In genomic region chr12:57461326-57461903, GRCh38 we compare ENCODE assay signal across 9 cellular contexts. TPM values are rescaled to one million over a fixed set of nuclear protein-coding genes. Genes with fewer than 3 reads are reported as not detected.
DNase-seq lines count a peak whose midpoint lies in the region; ATAC-seq, FAIRE-seq and TF ChIP-seq lines count a peak whose summit lies in the region.
"Had no signal": no experiment of that assay in that cellular context is flagged by ENCODE, and none has a peak within 500 bp of the region (broad histone marks: within the 10 kb centered on the region; RNA-seq: fewer than 3 reads in every experiment).

No MANE protein-coding gene starts in this region.

- H3K36me3 ChIP-seq in HepG2 (replicated peaks in 1 of 2; ENCODE audit: control insufficient read depth in 1 of 2, insufficient read depth in 2 of 2, low read length in 2 of 2): no peaks in the 10 kb centered on the region

- FAIRE-seq in HepG2 (lab: Jason Lieb, UNC): no peak
- FAIRE-seq: colon had no signal

- H3K9me3 ChIP-seq in HepG2 (ENCODE audit: low read length): no peaks in the 10 kb centered on the region

- H3K9ac ChIP-seq in HepG2 (ENCODE audit: insufficient read depth, low read depth, low read length): peak overlapping the region; percentile 39; the same call in 1 of the 2 replicates

- H2AFZ ChIP-seq in HepG2 (ENCODE audit: low read length): no peak overlapping the region

- in situ Hi-C loops in HepG2 (cut with HindIII; ENCODE audit: extremely low pct_ligation_motif_present, low pct_unique_long_range_greater_than_20kb): no loop called here

- CTCF ChIA-PET in HepG2 (lab: Yijun Ruan, JAX; ENCODE audit: low intra/inter-chr PET ratio, low total read pairs): interaction anchor here (1.2 kb wide), 1 partner anchor 198 kb away, joined by 4 read pairs; no protein-coding TSS in a partner anchor

- H3K27me3 ChIP-seq in HepG2 (ENCODE audit: control insufficient read depth in 1 of 2, insufficient read depth in 2 of 2, low read length in 2 of 2): peaks cover 0 to 28% of the 10 kb centered on the region in 2 experiments; a peak in 3 of 5 replicates

- TF ChIP-seq POLR2A in HepG2 (IDR thresholded peaks at IDR 0.05; ENCODE audit: insufficient read depth in 1 of 2, low read depth in 2 of 2, low read length in 2 of 2): no peak

- TF ChIP-seq EP300 in HepG2 (IDR thresholded peaks at IDR 0.05; ENCODE audit: low read depth in 2 of 2, low read length in 2 of 2): no peak
- TF ChIP-seq EP300 in HepG2 (CRISPR knock-in tag; IDR thresholded peaks at IDR 0.05; ENCODE audit: borderline replicate concordance): no peak

- H3K4me1 Mint-ChIP-seq in stimulated activated naive CD8-positive, alpha-beta T cell treated with anti-CD3 and anti-CD28 coated beads, Interleukin-15, amount 100 ng/mL, for 72 hours: peaks cover 94% of the 10 kb centered on the region

- no peak overlapping the region for H3K27ac ChIP-seq in HepG2 (ENCODE audit: extremely low read length, insufficient read depth, low read length)

- peaks cover 14% of the 10 kb centered on the region for H3K27me3 Mint-ChIP-seq in stimulated activated naive CD8-positive, alpha-beta T cell treated with anti-CD3 and anti-CD28 coated beads, Interleukin-15, amount 100 ng/mL, for 72 hours

- DNase-seq in activated effector memory CD4-positive, alpha-beta T cell treated with anti-CD3 and anti-CD28 coated beads, Interleukin-2, amount 50 U/mL, for 16 hours: peak; percentile 76
- no peak for DNase-seq in activated effector memory CD4-positive, alpha-beta T cell treated with Interleukin-2 at 50 U/mL for 16 hours
- peak; percentile 28 for DNase-seq in RPMI8226
- DNase-seq in choroid plexus epithelial cell (ENCODE audit: low read depth): peak; percentile 54
- DNase-seq in HepG2 (ENCODE audit: low spot score): no peak
- DNase-seq in stimulated activated naive CD8-positive, alpha-beta T cell treated with anti-CD3 and anti-CD28 coated beads, Interleukin-15, amount 100 ng/mL, for 72 hours: peak in 1 of 2 donors; percentile 49
- DNase-seq in Kasumi-1 (lab: John Stamatoyannopoulos, UW): no peak
- DNase-seq in effector CD4-positive, alpha-beta T cell: no peak

- intact Hi-C loops in HepG2 (cut with micrococcal nuclease; ENCODE audit: unreplicated experiment): no loop called here

- no peak for TF ChIP-seq RAD21 in HepG2 (CRISPR knock-in tag; IDR thresholded peaks at IDR 0.05)

- peaks cover 4% of the 10 kb centered on the region for H3K79me2 ChIP-seq in HepG2 (ENCODE audit: insufficient read depth, low read length)

- H3K27ac Mint-ChIP-seq in stimulated activated naive CD8-positive, alpha-beta T cell treated with anti-CD3 and anti-CD28 coated beads, Interleukin-15, amount 100 ng/mL, for 72 hours: no peak overlapping the region

- no peak for TF ChIP-seq CTCF in choroid plexus epithelial cell (conservative IDR thresholded peaks at IDR 0.05; ENCODE audit: low read depth, low read length)
- no peak for TF ChIP-seq CTCF in HepG2 (CRISPR knock-in tag; IDR thresholded peaks at IDR 0.05)

- no TSS peak for BruUV-seq in HepG2 (replicated peaks; lab: Mats Ljungman, UMichigan)

- H3K4me3 ChIP-seq in choroid plexus epithelial cell (ENCODE audit: low read depth, low read length): peak overlapping the region; percentile 65
- peak overlapping the region; percentile 53 to 94 (median 68) for H3K4me3 ChIP-seq in HepG2 (replicated peaks in 1 of 3; ENCODE audit: insufficient read depth in 1 of 3, low read depth in 2 of 3, low read length in 3 of 3)

- ATAC-seq in HepG2: no peak
- no peak for ATAC-seq in stimulated activated naive CD8-positive, alpha-beta T cell treated with anti-CD3 and anti-CD28 coated beads, Interleukin-15, amount 100 ng/mL, for 72 hours

- no peaks in the 10 kb centered on the region for H3K9me3 Mint-ChIP-seq in stimulated activated naive CD8-positive, alpha-beta T cell treated with anti-CD3 and anti-CD28 coated beads, Interleukin-15, amount 100 ng/mL, for 72 hours

- H3K4me2 ChIP-seq in HepG2 (ENCODE audit: low read depth, low read length): peak overlapping the region; percentile 99

- no peaks in the 10 kb centered on the region for H4K20me1 ChIP-seq in HepG2 (ENCODE audit: insufficient read depth, low read length)

- H3K4me3 Mint-ChIP-seq in stimulated activated naive CD8-positive, alpha-beta T cell treated with anti-CD3 and anti-CD28 coated beads, Interleukin-15, amount 100 ng/mL, for 72 hours: peak overlapping the region; percentile 81 to 86

- 3% methylated on average over 27 of the region's 29 CpGs for WGBS in HepG2 (ENCODE audit: low lambda C conversion rate)

- POLR2A ChIA-PET in HepG2 (lab: Yijun Ruan, JAX): interaction anchor here (1.0 to 1.3 kb wide), 2 partner anchors 58 to 59 kb away, joined by 3 to 5 read pairs; no protein-coding TSS in a partner anchor

- peaks cover 60% of the 10 kb centered on the region for H3K4me1 ChIP-seq in HepG2 (ENCODE audit: insufficient read depth, low read length)

RNA-seq across cellular contexts. Expression of gene GLI1, which starts 1.8 kb away (rescaled TPM):
- 0.20 TPM in 1 of 2 replicates, not detected in the other for total RNA-seq in HepG2 (2016; rRNA removed; fragmentation: Illumina TruSeq; extraction: Trizol)
- 0.53 TPM in 1 of 2 replicates, not detected in the other for total RNA-seq in HepG2 (2016; cell fraction: cytosol; rRNA removed; fragmentation: Illumina TruSeq; extraction: Trizol; ENCODE audit: low read depth)
- total RNA-seq in HepG2 (2016; cell fraction: insoluble cytoplasmic fraction; rRNA removed; fragmentation: Illumina TruSeq; extraction: Trizol): not detected in 2 replicates
- not detected in 2 replicates for total RNA-seq in HepG2 (2016; cell fraction: membrane; rRNA removed; fragmentation: Illumina TruSeq; extraction: Trizol)
- total RNA-seq in HepG2 (2016; cell fraction: nucleus; rRNA removed; fragmentation: Illumina TruSeq; extraction: Trizol): not detected in 2 replicates
- polyA plus RNA-seq in HepG2 (2011; rRNA removed): 0.09 and 0.27 TPM in 2 replicates
- 0.06 and 0.07 TPM in 2 replicates for polyA plus RNA-seq in HepG2 (2011; cell fraction: cytosol; rRNA removed)
- 0.33 and 0.42 TPM in 2 replicates for polyA plus RNA-seq in HepG2 (2011; cell fraction: nucleus; rRNA removed)
- polyA plus RNA-seq in HepG2 (2012): 0.55 TPM in 1 of 2 replicates, not detected in the other
- polyA plus RNA-seq in HepG2 (2016; cell fraction: cytosol; fragmentation: Illumina TruSeq; extraction: Trizol; ENCODE audit: low read depth): not detected in 2 replicates
- 0.35 TPM in 1 of 2 replicates, not detected in the other for polyA plus RNA-seq in HepG2 (2016; cell fraction: insoluble cytoplasmic fraction; fragmentation: Illumina TruSeq; extraction: Trizol; ENCODE audit: low read depth)
- not detected in 2 replicates for polyA plus RNA-seq in HepG2 (2016; cell fraction: membrane; fragmentation: Illumina TruSeq; extraction: Trizol; ENCODE audit: low read depth)
- 0.17 and 0.49 TPM in 2 replicates for polyA plus RNA-seq in HepG2 (2016; cell fraction: nucleus; fragmentation: Illumina TruSeq; extraction: Trizol; ENCODE audit: insufficient read depth, low read depth)
- 2.5 TPM in 1 of 2 replicates, not detected in the other for polyA minus RNA-seq in HepG2 (2011; rRNA and poly(A)+ RNA removed; ENCODE audit: low replicate concordance)
- polyA minus RNA-seq in HepG2 (2011; cell fraction: cytosol; rRNA and poly(A)+ RNA removed): not detected in 2 replicates
- not detected in 2 replicates for polyA minus RNA-seq in HepG2 (2011; cell fraction: nucleus; rRNA and poly(A)+ RNA removed)

RNA-seq across cellular contexts. Expression of gene INHBE, which starts 6.3 kb away (rescaled TPM):
- total RNA-seq in HepG2 (2016; rRNA removed; fragmentation: Illumina TruSeq; extraction: Trizol): 6.8 and 17.0 TPM in 2 replicates
- 1.4 and 1.9 TPM in 2 replicates for total RNA-seq in HepG2 (2016; cell fraction: cytosol; rRNA removed; fragmentation: Illumina TruSeq; extraction: Trizol; ENCODE audit: low read depth)
- total RNA-seq in HepG2 (2016; cell fraction: insoluble cytoplasmic fraction; rRNA removed; fragmentation: Illumina TruSeq; extraction: Trizol): 8.0 and 15.5 TPM in 2 replicates
- total RNA-seq in HepG2 (2016; cell fraction: membrane; rRNA removed; fragmentation: Illumina TruSeq; extraction: Trizol): 3.2 and 3.3 TPM in 2 replicates
- 11.2 and 13.1 TPM in 2 replicates for total RNA-seq in HepG2 (2016; cell fraction: nucleus; rRNA removed; fragmentation: Illumina TruSeq; extraction: Trizol)
- polyA plus RNA-seq in HepG2 (2011; rRNA removed): 32.0 and 55.8 TPM in 2 replicates
- polyA plus RNA-seq in HepG2 (2011; cell fraction: cytosol; rRNA removed): 39.2 and 45.0 TPM in 2 replicates
- 12.5 and 25.8 TPM in 2 replicates for polyA plus RNA-seq in HepG2 (2011; cell fraction: nucleus; rRNA removed)
- polyA plus RNA-seq in HepG2 (2012): 16.9 and 62.2 TPM in 2 replicates
- polyA plus RNA-seq in HepG2 (2016; cell fraction: cytosol; fragmentation: Illumina TruSeq; extraction: Trizol; ENCODE audit: low read depth): 0.90 and 1.2 TPM in 2 replicates
- 6.5 and 7.6 TPM in 2 replicates for polyA plus RNA-seq in HepG2 (2016; cell fraction: insoluble cytoplasmic fraction; fragmentation: Illumina TruSeq; extraction: Trizol; ENCODE audit: low read depth)
- 1.8 and 2.0 TPM in 2 replicates for polyA plus RNA-seq in HepG2 (2016; cell fraction: membrane; fragmentation: Illumina TruSeq; extraction: Trizol; ENCODE audit: low read depth)
- polyA plus RNA-seq in HepG2 (2016; cell fraction: nucleus; fragmentation: Illumina TruSeq; extraction: Trizol; ENCODE audit: insufficient read depth, low read depth): 16.9 and 17.1 TPM in 2 replicates
- 0.51 and 61.0 TPM in 2 replicates for polyA minus RNA-seq in HepG2 (2011; rRNA and poly(A)+ RNA removed; ENCODE audit: low replicate concordance)
- polyA minus RNA-seq in HepG2 (2011; cell fraction: cytosol; rRNA and poly(A)+ RNA removed): 21.0 and 26.6 TPM in 2 replicates
- polyA minus RNA-seq in HepG2 (2011; cell fraction: nucleus; rRNA and poly(A)+ RNA removed): 7.1 and 11.4 TPM in 2 replicates

RNA-seq across cellular contexts. Expression of gene ARHGAP9, which starts 18.3 kb away (rescaled TPM):
- 0.18 TPM in 1 of 2 replicates, not detected in the other for total RNA-seq in HepG2 (2016; rRNA removed; fragmentation: Illumina TruSeq; extraction: Trizol)
- total RNA-seq in HepG2 (2016; cell fraction: cytosol; rRNA removed; fragmentation: Illumina TruSeq; extraction: Trizol; ENCODE audit: low read depth): not detected in 2 replicates
- 0.32 TPM in 1 of 2 replicates, not detected in the other for total RNA-seq in HepG2 (2016; cell fraction: insoluble cytoplasmic fraction; rRNA removed; fragmentation: Illumina TruSeq; extraction: Trizol)
- total RNA-seq in HepG2 (2016; cell fraction: membrane; rRNA removed; fragmentation: Illumina TruSeq; extraction: Trizol): not detected in 2 replicates
- total RNA-seq in HepG2 (2016; cell fraction: nucleus; rRNA removed; fragmentation: Illumina TruSeq; extraction: Trizol): not detected in 2 replicates
- 0.95 and 1.2 TPM in 2 replicates for polyA plus RNA-seq in HepG2 (2011; rRNA removed)
- polyA plus RNA-seq in HepG2 (2011; cell fraction: cytosol; rRNA removed): 0.33 and 0.40 TPM in 2 replicates
- polyA plus RNA-seq in HepG2 (2011; cell fraction: nucleus; rRNA removed): 3.1 and 5.5 TPM in 2 replicates
- 0.39 and 0.55 TPM in 2 replicates for polyA plus RNA-seq in HepG2 (2012)
- not detected in 2 replicates for polyA plus RNA-seq in HepG2 (2016; cell fraction: cytosol; fragmentation: Illumina TruSeq; extraction: Trizol; ENCODE audit: low read depth)
- 0.17 TPM in 1 of 2 replicates, not detected in the other for polyA plus RNA-seq in HepG2 (2016; cell fraction: insoluble cytoplasmic fraction; fragmentation: Illumina TruSeq; extraction: Trizol; ENCODE audit: low read depth)
- polyA plus RNA-seq in HepG2 (2016; cell fraction: membrane; fragmentation: Illumina TruSeq; extraction: Trizol; ENCODE audit: low read depth): 0.15 TPM in 1 of 2 replicates, not detected in the other
- polyA plus RNA-seq in HepG2 (2016; cell fraction: nucleus; fragmentation: Illumina TruSeq; extraction: Trizol; ENCODE audit: insufficient read depth, low read depth): 0.51 and 0.87 TPM in 2 replicates
- 0.44 TPM in 1 of 2 replicates, not detected in the other for polyA minus RNA-seq in HepG2 (2011; rRNA and poly(A)+ RNA removed; ENCODE audit: low replicate concordance)
- not detected in 2 replicates for polyA minus RNA-seq in HepG2 (2011; cell fraction: cytosol; rRNA and poly(A)+ RNA removed)
- 0.64 and 1.7 TPM in 2 replicates for polyA minus RNA-seq in HepG2 (2011; cell fraction: nucleus; rRNA and poly(A)+ RNA removed)

RNA-seq across cellular contexts. Expression of gene MARS1, which starts 26.5 kb away (rescaled TPM):
- total RNA-seq in HepG2 (2016; rRNA removed; fragmentation: Illumina TruSeq; extraction: Trizol): 177 and 181 TPM in 2 replicates
- 69.2 and 77.6 TPM in 2 replicates for total RNA-seq in HepG2 (2016; cell fraction: cytosol; rRNA removed; fragmentation: Illumina TruSeq; extraction: Trizol; ENCODE audit: low read depth)
- 178 and 182 TPM in 2 replicates for total RNA-seq in HepG2 (2016; cell fraction: insoluble cytoplasmic fraction; rRNA removed; fragmentation: Illumina TruSeq; extraction: Trizol)
- total RNA-seq in HepG2 (2016; cell fraction: membrane; rRNA removed; fragmentation: Illumina TruSeq; extraction: Trizol): 116 and 124 TPM in 2 replicates
- total RNA-seq in HepG2 (2016; cell fraction: nucleus; rRNA removed; fragmentation: Illumina TruSeq; extraction: Trizol): 147 and 177 TPM in 2 replicates
- 115 and 167 TPM in 2 replicates for polyA plus RNA-seq in HepG2 (2011; rRNA removed)
- 90.1 and 98.7 TPM in 2 replicates for polyA plus RNA-seq in HepG2 (2011; cell fraction: cytosol; rRNA removed)
- 450 and 538 TPM in 2 replicates for polyA plus RNA-seq in HepG2 (2011; cell fraction: nucleus; rRNA removed)
- 160 and 209 TPM in 2 replicates for polyA plus RNA-seq in HepG2 (2012)
- polyA plus RNA-seq in HepG2 (2016; cell fraction: cytosol; fragmentation: Illumina TruSeq; extraction: Trizol; ENCODE audit: low read depth): 68.2 and 75.1 TPM in 2 replicates
- 150 and 162 TPM in 2 replicates for polyA plus RNA-seq in HepG2 (2016; cell fraction: insoluble cytoplasmic fraction; fragmentation: Illumina TruSeq; extraction: Trizol; ENCODE audit: low read depth)
- 87.9 and 114 TPM in 2 replicates for polyA plus RNA-seq in HepG2 (2016; cell fraction: membrane; fragmentation: Illumina TruSeq; extraction: Trizol; ENCODE audit: low read depth)
- 239 and 240 TPM in 2 replicates for polyA plus RNA-seq in HepG2 (2016; cell fraction: nucleus; fragmentation: Illumina TruSeq; extraction: Trizol; ENCODE audit: insufficient read depth, low read depth)
- 242 and 269 TPM in 2 replicates for polyA minus RNA-seq in HepG2 (2011; rRNA and poly(A)+ RNA removed; ENCODE audit: low replicate concordance)
- polyA minus RNA-seq in HepG2 (2011; cell fraction: cytosol; rRNA and poly(A)+ RNA removed): 76.3 and 117 TPM in 2 replicates
- 213 and 244 TPM in 2 replicates for polyA minus RNA-seq in HepG2 (2011; cell fraction: nucleus; rRNA and poly(A)+ RNA removed)

RNA-seq across cellular contexts. Expression of gene INHBC, which starts 26.8 kb away (rescaled TPM):
- 1.5 and 1.8 TPM in 2 replicates for total RNA-seq in HepG2 (2016; rRNA removed; fragmentation: Illumina TruSeq; extraction: Trizol)
- 0.20 and 0.35 TPM in 2 replicates for total RNA-seq in HepG2 (2016; cell fraction: cytosol; rRNA removed; fragmentation: Illumina TruSeq; extraction: Trizol; ENCODE audit: low read depth)
- 1.3 and 1.7 TPM in 2 replicates for total RNA-seq in HepG2 (2016; cell fraction: insoluble cytoplasmic fraction; rRNA removed; fragmentation: Illumina TruSeq; extraction: Trizol)
- 1.1 TPM in 2 replicates for total RNA-seq in HepG2 (2016; cell fraction: membrane; rRNA removed; fragmentation: Illumina TruSeq; extraction: Trizol)
- 2.3 and 2.6 TPM in 2 replicates for total RNA-seq in HepG2 (2016; cell fraction: nucleus; rRNA removed; fragmentation: Illumina TruSeq; extraction: Trizol)
- polyA plus RNA-seq in HepG2 (2011; rRNA removed): 12.7 and 13.8 TPM in 2 replicates
- polyA plus RNA-seq in HepG2 (2011; cell fraction: cytosol; rRNA removed): 11.4 and 11.9 TPM in 2 replicates
- 4.8 and 6.4 TPM in 2 replicates for polyA plus RNA-seq in HepG2 (2011; cell fraction: nucleus; rRNA removed)
- polyA plus RNA-seq in HepG2 (2012): 2.3 and 4.2 TPM in 2 replicates
- 0.35 and 0.46 TPM in 2 replicates for polyA plus RNA-seq in HepG2 (2016; cell fraction: cytosol; fragmentation: Illumina TruSeq; extraction: Trizol; ENCODE audit: low read depth)
- polyA plus RNA-seq in HepG2 (2016; cell fraction: insoluble cytoplasmic fraction; fragmentation: Illumina TruSeq; extraction: Trizol; ENCODE audit: low read depth): 3.2 and 3.3 TPM in 2 replicates
- 1.3 and 1.4 TPM in 2 replicates for polyA plus RNA-seq in HepG2 (2016; cell fraction: membrane; fragmentation: Illumina TruSeq; extraction: Trizol; ENCODE audit: low read depth)
- polyA plus RNA-seq in HepG2 (2016; cell fraction: nucleus; fragmentation: Illumina TruSeq; extraction: Trizol; ENCODE audit: insufficient read depth, low read depth): 4.0 and 4.8 TPM in 2 replicates
- polyA minus RNA-seq in HepG2 (2011; rRNA and poly(A)+ RNA removed; ENCODE audit: low replicate concordance): 0.16 and 20.9 TPM in 2 replicates
- 4.8 and 4.9 TPM in 2 replicates for polyA minus RNA-seq in HepG2 (2011; cell fraction: cytosol; rRNA and poly(A)+ RNA removed)
- 5.0 and 6.3 TPM in 2 replicates for polyA minus RNA-seq in HepG2 (2011; cell fraction: nucleus; rRNA and poly(A)+ RNA removed)

Comparison
In these comparisons a context has a peak if more than half of its experiments do, and no peak if none do; other contexts are left out.
1. DNase-seq: peak in activated effector memory CD4-positive, alpha-beta T cell treated with anti-CD3 and anti-CD28 coated beads, Interleukin-2, amount 50 U/mL, for 16 hours (single experiment), RPMI8226 (single experiment) and choroid plexus epithelial cell (single experiment); none in activated effector memory CD4-positive, alpha-beta T cell treated with Interleukin-2 at 50 U/mL for 16 hours (single experiment), HepG2 (single experiment), Kasumi-1 (0 of 2) and effector CD4-positive, alpha-beta T cell (single experiment).